In the genomic region with DNA sequence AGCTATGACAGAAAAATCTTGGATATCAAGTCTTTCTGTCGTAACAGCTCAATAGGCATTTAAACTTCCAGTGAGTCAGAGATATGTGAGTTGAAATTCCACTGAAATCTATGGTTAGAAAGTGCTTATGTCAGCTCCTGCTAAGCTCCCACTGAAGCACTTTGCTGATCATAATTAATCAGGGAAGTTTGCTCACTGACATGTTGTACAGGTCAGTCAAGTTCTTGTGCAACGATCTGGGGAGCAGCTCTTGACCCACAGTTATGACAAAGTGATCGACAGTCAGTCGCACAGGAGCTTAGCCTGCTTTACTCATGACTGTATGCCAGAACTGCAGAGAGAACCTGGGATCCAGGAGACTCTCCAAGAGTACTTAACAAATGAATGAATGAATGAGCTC, we compare ENCODE assay signal across 3 cellular contexts.
A peak's percentile ranks its signal among the peaks of the same experiment; 100 is the strongest.
TF ChIP-seq lines count a peak whose summit lies in the region.

No MANE protein-coding gene starts in this region.

TF ChIP-seq in SK-N-SH treated with all-trans-retinoic acid at 6 μM for 48 hours, 23 proteins besides CTCF, POLR2A, EP300 and RAD21:
- 0 out of 2 replicates have a peak, but pooled peaks have one; percentile 18 for TF ChIP-seq ISL1 (CRISPR knock-in tag; IDR thresholded peaks at IDR 0.05)
- TF ChIP-seq, protein P1, sequence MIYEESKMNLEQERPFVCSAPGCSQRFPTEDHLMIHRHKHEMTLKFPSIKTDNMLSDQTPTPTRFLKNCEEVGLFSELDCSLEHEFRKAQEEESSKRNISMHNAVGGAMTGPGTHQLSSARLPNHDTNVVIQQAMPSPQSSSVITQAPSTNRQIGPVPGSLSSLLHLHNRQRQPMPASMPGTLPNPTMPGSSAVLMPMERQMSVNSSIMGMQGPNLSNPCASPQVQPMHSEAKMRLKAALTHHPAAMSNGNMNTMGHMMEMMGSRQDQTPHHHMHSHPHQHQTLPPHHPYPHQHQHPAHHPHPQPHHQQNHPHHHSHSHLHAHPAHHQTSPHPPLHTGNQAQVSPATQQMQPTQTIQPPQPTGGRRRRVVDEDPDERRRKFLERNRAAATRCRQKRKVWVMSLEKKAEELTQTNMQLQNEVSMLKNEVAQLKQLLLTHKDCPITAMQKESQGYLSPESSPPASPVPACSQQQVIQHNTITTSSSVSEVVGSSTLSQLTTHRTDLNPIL (CRISPR knock-in tag; IDR thresholded peaks at IDR 0.05; ENCODE audit: low read depth), result no peak
- TF ChIP-seq, protein P2, sequence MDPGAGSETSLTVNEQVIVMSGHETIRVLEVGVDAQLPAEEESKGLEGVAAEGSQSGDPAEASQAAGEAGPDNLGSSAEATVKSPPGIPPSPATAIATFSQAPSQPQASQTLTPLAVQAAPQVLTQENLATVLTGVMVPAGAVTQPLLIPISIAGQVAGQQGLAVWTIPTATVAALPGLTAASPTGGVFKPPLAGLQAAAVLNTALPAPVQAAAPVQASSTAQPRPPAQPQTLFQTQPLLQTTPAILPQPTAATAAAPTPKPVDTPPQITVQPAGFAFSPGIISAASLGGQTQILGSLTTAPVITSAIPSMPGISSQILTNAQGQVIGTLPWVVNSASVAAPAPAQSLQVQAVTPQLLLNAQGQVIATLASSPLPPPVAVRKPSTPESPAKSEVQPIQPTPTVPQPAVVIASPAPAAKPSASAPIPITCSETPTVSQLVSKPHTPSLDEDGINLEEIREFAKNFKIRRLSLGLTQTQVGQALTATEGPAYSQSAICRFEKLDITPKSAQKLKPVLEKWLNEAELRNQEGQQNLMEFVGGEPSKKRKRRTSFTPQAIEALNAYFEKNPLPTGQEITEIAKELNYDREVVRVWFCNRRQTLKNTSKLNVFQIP (CRISPR knock-in tag; IDR thresholded peaks at IDR 0.05; ENCODE audit: borderline replicate concordance, low read depth), result no peak
TF ChIP-seq in SK-N-SH treated with all-trans-retinoic acid at 6 μM for 48 hours: peak in this region for 1.

TF ChIP-seq in SK-N-SH, 30 proteins besides CTCF, POLR2A, EP300 and RAD21:
- TF ChIP-seq, protein P3, sequence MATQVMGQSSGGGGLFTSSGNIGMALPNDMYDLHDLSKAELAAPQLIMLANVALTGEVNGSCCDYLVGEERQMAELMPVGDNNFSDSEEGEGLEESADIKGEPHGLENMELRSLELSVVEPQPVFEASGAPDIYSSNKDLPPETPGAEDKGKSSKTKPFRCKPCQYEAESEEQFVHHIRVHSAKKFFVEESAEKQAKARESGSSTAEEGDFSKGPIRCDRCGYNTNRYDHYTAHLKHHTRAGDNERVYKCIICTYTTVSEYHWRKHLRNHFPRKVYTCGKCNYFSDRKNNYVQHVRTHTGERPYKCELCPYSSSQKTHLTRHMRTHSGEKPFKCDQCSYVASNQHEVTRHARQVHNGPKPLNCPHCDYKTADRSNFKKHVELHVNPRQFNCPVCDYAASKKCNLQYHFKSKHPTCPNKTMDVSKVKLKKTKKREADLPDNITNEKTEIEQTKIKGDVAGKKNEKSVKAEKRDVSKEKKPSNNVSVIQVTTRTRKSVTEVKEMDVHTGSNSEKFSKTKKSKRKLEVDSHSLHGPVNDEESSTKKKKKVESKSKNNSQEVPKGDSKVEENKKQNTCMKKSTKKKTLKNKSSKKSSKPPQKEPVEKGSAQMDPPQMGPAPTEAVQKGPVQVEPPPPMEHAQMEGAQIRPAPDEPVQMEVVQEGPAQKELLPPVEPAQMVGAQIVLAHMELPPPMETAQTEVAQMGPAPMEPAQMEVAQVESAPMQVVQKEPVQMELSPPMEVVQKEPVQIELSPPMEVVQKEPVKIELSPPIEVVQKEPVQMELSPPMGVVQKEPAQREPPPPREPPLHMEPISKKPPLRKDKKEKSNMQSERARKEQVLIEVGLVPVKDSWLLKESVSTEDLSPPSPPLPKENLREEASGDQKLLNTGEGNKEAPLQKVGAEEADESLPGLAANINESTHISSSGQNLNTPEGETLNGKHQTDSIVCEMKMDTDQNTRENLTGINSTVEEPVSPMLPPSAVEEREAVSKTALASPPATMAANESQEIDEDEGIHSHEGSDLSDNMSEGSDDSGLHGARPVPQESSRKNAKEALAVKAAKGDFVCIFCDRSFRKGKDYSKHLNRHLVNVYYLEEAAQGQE (IDR thresholded peaks at IDR 0.05; ENCODE audit: low read depth, low read length), result no peak
TF ChIP-seq in SK-N-SH: peak in this region for 0.

TF ChIP-seq in H1, 55 proteins besides CTCF, POLR2A, EP300 and RAD21:
- TF ChIP-seq, protein P4, sequence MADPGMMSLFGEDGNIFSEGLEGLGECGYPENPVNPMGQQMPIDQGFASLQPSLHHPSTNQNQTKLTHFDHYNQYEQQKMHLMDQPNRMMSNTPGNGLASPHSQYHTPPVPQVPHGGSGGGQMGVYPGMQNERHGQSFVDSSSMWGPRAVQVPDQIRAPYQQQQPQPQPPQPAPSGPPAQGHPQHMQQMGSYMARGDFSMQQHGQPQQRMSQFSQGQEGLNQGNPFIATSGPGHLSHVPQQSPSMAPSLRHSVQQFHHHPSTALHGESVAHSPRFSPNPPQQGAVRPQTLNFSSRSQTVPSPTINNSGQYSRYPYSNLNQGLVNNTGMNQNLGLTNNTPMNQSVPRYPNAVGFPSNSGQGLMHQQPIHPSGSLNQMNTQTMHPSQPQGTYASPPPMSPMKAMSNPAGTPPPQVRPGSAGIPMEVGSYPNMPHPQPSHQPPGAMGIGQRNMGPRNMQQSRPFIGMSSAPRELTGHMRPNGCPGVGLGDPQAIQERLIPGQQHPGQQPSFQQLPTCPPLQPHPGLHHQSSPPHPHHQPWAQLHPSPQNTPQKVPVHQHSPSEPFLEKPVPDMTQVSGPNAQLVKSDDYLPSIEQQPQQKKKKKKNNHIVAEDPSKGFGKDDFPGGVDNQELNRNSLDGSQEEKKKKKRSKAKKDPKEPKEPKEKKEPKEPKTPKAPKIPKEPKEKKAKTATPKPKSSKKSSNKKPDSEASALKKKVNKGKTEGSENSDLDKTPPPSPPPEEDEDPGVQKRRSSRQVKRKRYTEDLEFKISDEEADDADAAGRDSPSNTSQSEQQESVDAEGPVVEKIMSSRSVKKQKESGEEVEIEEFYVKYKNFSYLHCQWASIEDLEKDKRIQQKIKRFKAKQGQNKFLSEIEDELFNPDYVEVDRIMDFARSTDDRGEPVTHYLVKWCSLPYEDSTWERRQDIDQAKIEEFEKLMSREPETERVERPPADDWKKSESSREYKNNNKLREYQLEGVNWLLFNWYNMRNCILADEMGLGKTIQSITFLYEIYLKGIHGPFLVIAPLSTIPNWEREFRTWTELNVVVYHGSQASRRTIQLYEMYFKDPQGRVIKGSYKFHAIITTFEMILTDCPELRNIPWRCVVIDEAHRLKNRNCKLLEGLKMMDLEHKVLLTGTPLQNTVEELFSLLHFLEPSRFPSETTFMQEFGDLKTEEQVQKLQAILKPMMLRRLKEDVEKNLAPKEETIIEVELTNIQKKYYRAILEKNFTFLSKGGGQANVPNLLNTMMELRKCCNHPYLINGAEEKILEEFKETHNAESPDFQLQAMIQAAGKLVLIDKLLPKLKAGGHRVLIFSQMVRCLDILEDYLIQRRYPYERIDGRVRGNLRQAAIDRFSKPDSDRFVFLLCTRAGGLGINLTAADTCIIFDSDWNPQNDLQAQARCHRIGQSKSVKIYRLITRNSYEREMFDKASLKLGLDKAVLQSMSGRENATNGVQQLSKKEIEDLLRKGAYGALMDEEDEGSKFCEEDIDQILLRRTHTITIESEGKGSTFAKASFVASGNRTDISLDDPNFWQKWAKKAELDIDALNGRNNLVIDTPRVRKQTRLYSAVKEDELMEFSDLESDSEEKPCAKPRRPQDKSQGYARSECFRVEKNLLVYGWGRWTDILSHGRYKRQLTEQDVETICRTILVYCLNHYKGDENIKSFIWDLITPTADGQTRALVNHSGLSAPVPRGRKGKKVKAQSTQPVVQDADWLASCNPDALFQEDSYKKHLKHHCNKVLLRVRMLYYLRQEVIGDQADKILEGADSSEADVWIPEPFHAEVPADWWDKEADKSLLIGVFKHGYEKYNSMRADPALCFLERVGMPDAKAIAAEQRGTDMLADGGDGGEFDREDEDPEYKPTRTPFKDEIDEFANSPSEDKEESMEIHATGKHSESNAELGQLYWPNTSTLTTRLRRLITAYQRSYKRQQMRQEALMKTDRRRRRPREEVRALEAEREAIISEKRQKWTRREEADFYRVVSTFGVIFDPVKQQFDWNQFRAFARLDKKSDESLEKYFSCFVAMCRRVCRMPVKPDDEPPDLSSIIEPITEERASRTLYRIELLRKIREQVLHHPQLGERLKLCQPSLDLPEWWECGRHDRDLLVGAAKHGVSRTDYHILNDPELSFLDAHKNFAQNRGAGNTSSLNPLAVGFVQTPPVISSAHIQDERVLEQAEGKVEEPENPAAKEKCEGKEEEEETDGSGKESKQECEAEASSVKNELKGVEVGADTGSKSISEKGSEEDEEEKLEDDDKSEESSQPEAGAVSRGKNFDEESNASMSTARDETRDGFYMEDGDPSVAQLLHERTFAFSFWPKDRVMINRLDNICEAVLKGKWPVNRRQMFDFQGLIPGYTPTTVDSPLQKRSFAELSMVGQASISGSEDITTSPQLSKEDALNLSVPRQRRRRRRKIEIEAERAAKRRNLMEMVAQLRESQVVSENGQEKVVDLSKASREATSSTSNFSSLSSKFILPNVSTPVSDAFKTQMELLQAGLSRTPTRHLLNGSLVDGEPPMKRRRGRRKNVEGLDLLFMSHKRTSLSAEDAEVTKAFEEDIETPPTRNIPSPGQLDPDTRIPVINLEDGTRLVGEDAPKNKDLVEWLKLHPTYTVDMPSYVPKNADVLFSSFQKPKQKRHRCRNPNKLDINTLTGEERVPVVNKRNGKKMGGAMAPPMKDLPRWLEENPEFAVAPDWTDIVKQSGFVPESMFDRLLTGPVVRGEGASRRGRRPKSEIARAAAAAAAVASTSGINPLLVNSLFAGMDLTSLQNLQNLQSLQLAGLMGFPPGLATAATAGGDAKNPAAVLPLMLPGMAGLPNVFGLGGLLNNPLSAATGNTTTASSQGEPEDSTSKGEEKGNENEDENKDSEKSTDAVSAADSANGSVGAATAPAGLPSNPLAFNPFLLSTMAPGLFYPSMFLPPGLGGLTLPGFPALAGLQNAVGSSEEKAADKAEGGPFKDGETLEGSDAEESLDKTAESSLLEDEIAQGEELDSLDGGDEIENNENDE (IDR thresholded peaks at IDR 0.05; ENCODE audit: insufficient replicate concordance, low read length), result no peak
- TF ChIP-seq, protein P5, sequence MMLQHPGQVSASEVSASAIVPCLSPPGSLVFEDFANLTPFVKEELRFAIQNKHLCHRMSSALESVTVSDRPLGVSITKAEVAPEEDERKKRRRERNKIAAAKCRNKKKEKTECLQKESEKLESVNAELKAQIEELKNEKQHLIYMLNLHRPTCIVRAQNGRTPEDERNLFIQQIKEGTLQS (IDR thresholded peaks at IDR 0.05; ENCODE audit: insufficient read depth, low read depth, low read length), result no peak
- TF ChIP-seq KDM5A (IDR thresholded peaks at IDR 0.05; ENCODE audit: low read length) (no peak), CTBP2 (IDR thresholded peaks at IDR 0.05; ENCODE audit: borderline replicate concordance, insufficient read depth, insufficient read length, low read length) (no peak)
